27 cellular contexts compared by ENCODE assay signal in the genomic region with DNA sequence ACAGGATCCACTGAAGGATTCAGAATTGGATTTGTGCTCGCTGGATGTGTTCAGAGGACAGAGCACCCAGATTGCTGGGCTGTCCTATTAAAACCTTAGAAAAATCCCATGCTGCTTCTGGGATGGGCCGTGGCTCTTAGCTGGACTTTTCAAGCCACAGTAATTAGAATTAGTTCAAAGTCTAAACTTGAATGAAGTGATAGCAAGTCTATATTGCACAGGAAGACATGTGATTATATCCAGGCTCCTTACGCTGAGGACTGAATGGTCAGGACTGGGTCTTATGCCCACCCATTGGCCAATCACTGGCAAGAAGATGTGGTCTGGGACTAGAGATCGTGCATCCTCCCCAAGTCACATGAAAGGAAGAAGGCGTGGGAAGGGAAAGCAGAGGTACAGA.
"Had no signal": no experiment of that assay in that cellular context is flagged by ENCODE, and none has a peak within 500 bp of the region (broad histone marks: within the 10 kb centered on the region; RNA-seq: fewer than 3 reads in every experiment).

No MANE protein-coding gene starts in this region.

- DNase-seq: cerebellar nuclear complex; colonic mucosa; cortex of kidney; effector CD8-positive, alpha-beta T cell; effector memory CD8-positive, alpha-beta T cell; endodermal cell; erythroblast; esophagus squamous epithelium; foreskin fibroblast; foreskin melanocyte; gastrocnemius medialis; glutamatergic neuron; head of caudate nucleus; heart right ventricle; hypothalamus; immature natural killer cell; islet precursor cell; kidney; kidney glomerular epithelial cell; left lung; left ventricle myocardium superior; lower lobe of right lung; mesenchymal stem cell had no signal

- H3K27me3 ChIP-seq: colonic mucosa, esophagus squamous epithelium, gastrocnemius medialis, heart right ventricle, left lung had no signal

- H3K27ac Mint-ChIP-seq: dendritic cell treated with granulocyte-macrophage colony-stimulating factor and Interleukin-4, amounts not matched to agents 40 ng/mL and 50 ng/mL, for 4 days; effector memory CD8-positive, alpha-beta T cell; endodermal cell; immature natural killer cell; mesothelial cell of epicardium had no signal

- H3K9me3 ChIP-seq: colonic mucosa, esophagus squamous epithelium, gastrocnemius medialis, lower lobe of right lung had no signal

- H3K4me3 ChIP-seq: colonic mucosa, esophagus squamous epithelium, gastrocnemius medialis, heart right ventricle, left lung, lower lobe of right lung had no signal

- H3K4me3 Mint-ChIP-seq: dendritic cell treated with granulocyte-macrophage colony-stimulating factor and Interleukin-4, amounts not matched to agents 40 ng/mL and 50 ng/mL, for 4 days; effector memory CD8-positive, alpha-beta T cell; endodermal cell; immature natural killer cell; mesothelial cell of epicardium had no signal

- ATAC-seq: effector memory CD8-positive, alpha-beta T cell; esophagus mucosa; gastrocnemius medialis; heart right ventricle; left lung; left ventricle myocardium superior; lower lobe of right lung had no signal

- H3K36me3 Mint-ChIP-seq: immature natural killer cell, mesothelial cell of epicardium had no signal

- H3K9me3 Mint-ChIP-seq: dendritic cell treated with granulocyte-macrophage colony-stimulating factor and Interleukin-4, amounts not matched to agents 40 ng/mL and 50 ng/mL, for 4 days; endodermal cell; immature natural killer cell had no signal

- H3K27ac ChIP-seq: colonic mucosa, epithelial cell of prostate, esophagus squamous epithelium, gastrocnemius medialis, heart right ventricle, left lung, lower lobe of right lung had no signal

- H3K4me1 ChIP-seq: colonic mucosa, esophagus squamous epithelium, gastrocnemius medialis, heart right ventricle, left lung, lower lobe of right lung had no signal

- H3K36me3 ChIP-seq: colonic mucosa, esophagus squamous epithelium, gastrocnemius medialis, heart right ventricle, left lung, lower lobe of right lung had no signal

- H3K4me1 Mint-ChIP-seq: endodermal cell, immature natural killer cell had no signal
